ENCODE assay signal across 9 cellular contexts in genomic region chr21:30831194-30831765, GRCh38. TPM values are rescaled to one million over a fixed set of nuclear protein-coding genes. Genes with fewer than 3 reads are reported as not detected.
DNase-seq lines count a peak whose midpoint lies in the region; FAIRE-seq and TF ChIP-seq lines count a peak whose summit lies in the region.
"Had no signal": no experiment of that assay in that cellular context is flagged by ENCODE, and none has a peak within 500 bp of the region (broad histone marks: within the 10 kb centered on the region; RNA-seq: fewer than 3 reads in every experiment).

No MANE protein-coding gene starts in this region.

- DNase-seq in AML-193 (lab: John Stamatoyannopoulos, UW) (peak; percentile 28 to 37), GM12892 (ENCODE audit: insufficient read length) (peak; percentile 5), erythroblast (lab: John Stamatoyannopoulos, UW) (peak; percentile 33 to 64), coronary artery (ENCODE audit: low spot score) (no peak), ureter (ENCODE audit: low spot score) (no peak), mucosa of gallbladder (ENCODE audit: low spot score) (no peak)
- DNase-seq in stimulated activated CD4-positive, alpha-beta T cell treated with anti-CD3 and anti-CD28 coated beads, TNF-alpha, amount 100 ng/mL, for 48 hours (ENCODE audit: low read depth in 3 of 3), result peak in 2 of 3 donors; percentile 3 to 17

- H3K4me2 ChIP-seq in SU-DHL-6 (ENCODE audit: low read depth, low read length, poor library complexity, severe bottlenecking), result no peak overlapping the region

- FAIRE-seq in GM12892 (lab: Jason Lieb, UNC), result no peak

- H3K4me3 ChIP-seq in SU-DHL-6 (ENCODE audit: insufficient read depth, low read length, poor library complexity, severe bottlenecking), result no peak overlapping the region
- no peak overlapping the region for H3K4me3 ChIP-seq in coronary artery

- peak; percentile 42 for TF ChIP-seq CTCF in SU-DHL-6 (IDR thresholded peaks at IDR 0.05; ENCODE audit: insufficient read depth, low read length, poor library complexity, severe bottlenecking)
- no peak for TF ChIP-seq CTCF in coronary artery (IDR thresholded peaks at IDR 0.05)

- H3F3A ChIP-seq in SU-DHL-6 (ENCODE audit: insufficient read depth), result no peaks in the 10 kb centered on the region

- H3K79me2 ChIP-seq in SU-DHL-6 (ENCODE audit: insufficient read depth, low read length), result no peaks in the 10 kb centered on the region

- no peaks in the 10 kb centered on the region for H4K20me1 ChIP-seq in SU-DHL-6 (ENCODE audit: low read depth, low read length)

- no peaks in the 10 kb centered on the region for H3K27me3 ChIP-seq in SU-DHL-6 (ENCODE audit: low read length)

- no peaks in the 10 kb centered on the region for H3K9me2 ChIP-seq in SU-DHL-6 (replicated peaks; ENCODE audit: insufficient read depth, low read length)

- no peaks in the 10 kb centered on the region for H3K9me3 ChIP-seq in SU-DHL-6 (ENCODE audit: insufficient read depth, low read length)

- H3K27ac ChIP-seq in SU-DHL-6 (ENCODE audit: low read depth, low read length) (no peak overlapping the region), coronary artery (no peak overlapping the region)

- no peak for TF ChIP-seq POLR2A in GM12892 (IDR thresholded peaks at IDR 0.05; ENCODE audit: low read depth, low read length)
- TF ChIP-seq POLR2A in erythroblast (IDR thresholded peaks at IDR 0.05; ENCODE audit: low read length), result no peak

- H2AFZ ChIP-seq in SU-DHL-6 (ENCODE audit: low read depth, low read length, severe bottlenecking), result no peak overlapping the region

- no peaks in the 10 kb centered on the region for H3K36me3 ChIP-seq in SU-DHL-6 (ENCODE audit: low read length)

- H3K9ac ChIP-seq in SU-DHL-6 (ENCODE audit: low read length), result no peak overlapping the region

RNA-seq across cellular contexts. Expression of gene KRTAP7-1, which starts 1.7 kb away (rescaled TPM):
- polyA plus RNA-seq in GM12892 (2012; ENCODE audit: missing spikeins), result not detected
- total RNA-seq in ureter (not detected), mucosa of gallbladder (not detected)
- total RNA-seq: urinary bladder had no signal
- polyA plus RNA-seq: urinary bladder had no signal

RNA-seq across cellular contexts. Expression of gene KRTAP8-1, which starts 18.2 kb away (rescaled TPM):
- not detected for polyA plus RNA-seq in GM12892 (2012; ENCODE audit: missing spikeins)
- not detected for total RNA-seq in ureter
- not detected for total RNA-seq in mucosa of gallbladder
- total RNA-seq: urinary bladder had no signal
- polyA plus RNA-seq: urinary bladder had no signal

RNA-seq across cellular contexts. Expression of gene KRTAP11-1, which starts 50.1 kb away (rescaled TPM):
- not detected for polyA plus RNA-seq in GM12892 (2012; ENCODE audit: missing spikeins)
- total RNA-seq in ureter (not detected), mucosa of gallbladder (0.23 TPM)
- total RNA-seq: urinary bladder had no signal
- polyA plus RNA-seq: urinary bladder had no signal

Comparison
In these comparisons a context has a peak if more than half of its experiments do, and no peak if none do; other contexts are left out.
1. DNase-seq: peak in AML-193 (2 of 2), GM12892 (single experiment), erythroblast (2 of 2) and stimulated activated CD4-positive, alpha-beta T cell treated with anti-CD3 and anti-CD28 coated beads, TNF-alpha, amount 100 ng/mL, for 48 hours (2 of 3); none in coronary artery (single experiment), ureter (single experiment) and mucosa of gallbladder (single experiment).